14 cellular contexts compared by ENCODE assay signal in genomic region chr1:208497866-208498541, GRCh38.
A peak's percentile ranks its signal among the peaks of the same experiment; 100 is the strongest.
DNase-seq lines count a peak whose midpoint lies in the region; ATAC-seq and TF ChIP-seq lines count a peak whose summit lies in the region.
"Had no signal": no experiment of that assay in that cellular context is flagged by ENCODE, and none has a peak within 500 bp of the region (broad histone marks: within the 10 kb centered on the region; RNA-seq: fewer than 3 reads in every experiment).

No MANE protein-coding gene starts in this region.

- H2AFZ ChIP-seq in hepatocyte, result peak overlapping the region; percentile 38
- no peak overlapping the region for H2AFZ ChIP-seq in osteoblast (ENCODE audit: low read length)

- H3K79me2 ChIP-seq in hepatocyte, result no peaks in the 10 kb centered on the region
- no peaks in the 10 kb centered on the region for H3K79me2 ChIP-seq in osteoblast (ENCODE audit: insufficient read depth, low read length)

- no peak overlapping the region for H3K4me3 Mint-ChIP-seq in CD8-positive, alpha-beta memory T cell
- H3K4me3 Mint-ChIP-seq: H9 had no signal

- CTCF ChIA-PET in CD8-positive, alpha-beta memory T cell (lab: Charles Lee), result no interaction called here

- H3K27ac Mint-ChIP-seq in CD8-positive, alpha-beta memory T cell, result no peak overlapping the region

- no peak for TF ChIP-seq CTCF in hepatocyte (IDR thresholded peaks at IDR 0.05; ENCODE audit: poor library complexity)
- TF ChIP-seq CTCF in osteoblast (IDR thresholded peaks at IDR 0.05; ENCODE audit: extremely low read depth, low read depth, low read length), result no peak

- peaks cover 0 to 4% (median 2%) of the 10 kb centered on the region in 5 donors for H3K9me3 Mint-ChIP-seq in CD8-positive, alpha-beta memory T cell
- H3K9me3 Mint-ChIP-seq: H9 had no signal

- H3K27ac ChIP-seq in hepatocyte (no peak overlapping the region), osteoblast (ENCODE audit: low read depth, low read length) (no peak overlapping the region)
- H3K27ac ChIP-seq in CD8-positive, alpha-beta memory T cell (ENCODE audit: low read depth, low read length), result no peak overlapping the region
- H3K27ac ChIP-seq: BLaER1 treated with 17β-estradiol and CSF1 and Interleukin-3, amounts not matched to agents 10 nM and 100 nM had no signal

- H3K4me2 ChIP-seq in hepatocyte (no peak overlapping the region), osteoblast (ENCODE audit: insufficient read depth, low read length) (no peak overlapping the region)

- H3K4me1 ChIP-seq in hepatocyte (ENCODE audit: insufficient read depth), result no peaks in the 10 kb centered on the region
- no peaks in the 10 kb centered on the region for H3K4me1 ChIP-seq in osteoblast (ENCODE audit: insufficient read depth, low read length)
- no peaks in the 10 kb centered on the region for H3K4me1 ChIP-seq in CD8-positive, alpha-beta memory T cell (ENCODE audit: insufficient read depth, low read length)

- WGBS in hepatocyte (ENCODE audit: low lambda C conversion rate, missing lambda C conversion rate), result 57% methylated on average over 4 of the region's 4 CpGs

- no peaks in the 10 kb centered on the region for H4K20me1 ChIP-seq in hepatocyte (ENCODE audit: insufficient read depth, poor library complexity, severe bottlenecking)
- H4K20me1 ChIP-seq in osteoblast (ENCODE audit: insufficient read depth, low read length), result no peaks in the 10 kb centered on the region
- H4K20me1 ChIP-seq: BLaER1 treated with 17β-estradiol and CSF1 and Interleukin-3, amounts not matched to agents 10 nM and 100 nM had no signal

- H3K4me3 ChIP-seq in hepatocyte (no peak overlapping the region), osteoblast (ENCODE audit: insufficient read depth, low read length) (no peak overlapping the region)
- H3K4me3 ChIP-seq in CD8-positive, alpha-beta memory T cell (ENCODE audit: low read length), result no peak overlapping the region
- H3K4me3 ChIP-seq: BLaER1 treated with 17β-estradiol and CSF1 and Interleukin-3, amounts not matched to agents 10 nM and 100 nM had no signal

- POLR2A ChIA-PET in CD8-positive, alpha-beta memory T cell (lab: Charles Lee), result no interaction called here

- H3K27me3 Mint-ChIP-seq in CD8-positive, alpha-beta memory T cell, result peaks cover 10 to 29% of the 10 kb centered on the region in 2 donors

- no peaks in the 10 kb centered on the region for H3K4me1 Mint-ChIP-seq in CD8-positive, alpha-beta memory T cell

- no peaks in the 10 kb centered on the region for H3K9me3 ChIP-seq in hepatocyte (ENCODE audit: low read depth)
- no peaks in the 10 kb centered on the region for H3K9me3 ChIP-seq in osteoblast (ENCODE audit: low read depth, low read length)
- H3K9me3 ChIP-seq in CD8-positive, alpha-beta memory T cell (ENCODE audit: low read length), result no peaks in the 10 kb centered on the region
- H3K9me3 ChIP-seq: BLaER1 treated with 17β-estradiol and CSF1 and Interleukin-3, amounts not matched to agents 10 nM and 100 nM had no signal

- H3K9me2 ChIP-seq in hepatocyte (replicated peaks; ENCODE audit: insufficient read depth), result no peaks in the 10 kb centered on the region

- TF ChIP-seq POLR2A in GM18505 (IDR thresholded peaks at IDR 0.05; ENCODE audit: borderline replicate concordance, extremely low read depth, insufficient read depth, insufficient read length), result no peak

- H3K36me3 ChIP-seq in hepatocyte (replicated peaks; ENCODE audit: insufficient read depth, low read depth), result no peaks in the 10 kb centered on the region
- no peaks in the 10 kb centered on the region for H3K36me3 ChIP-seq in osteoblast (ENCODE audit: insufficient read depth, low read length)
- no peaks in the 10 kb centered on the region for H3K36me3 ChIP-seq in CD8-positive, alpha-beta memory T cell (ENCODE audit: insufficient read depth, low read length)
- H3K36me3 ChIP-seq: BLaER1 treated with 17β-estradiol and CSF1 and Interleukin-3, amounts not matched to agents 10 nM and 100 nM had no signal

- no peaks in the 10 kb centered on the region for H3K36me3 Mint-ChIP-seq in CD8-positive, alpha-beta memory T cell

- no peak for ATAC-seq in GM18505 (IDR thresholded peaks at IDR 0.05; ENCODE audit: unreplicated experiment)

- peak; percentile 43 for DNase-seq in M059J (ENCODE audit: low read depth)
- DNase-seq in NCI-H69 (lab: John Stamatoyannopoulos, UW), result peak; percentile 29
- no peak for DNase-seq in hepatocyte (ENCODE audit: low spot score)
- peak; percentile 69 for DNase-seq in osteoblast (ENCODE audit: insufficient read length, low spot score, missing footprints)
- no peak for DNase-seq in CD8-positive, alpha-beta memory T cell
- no peak for DNase-seq in NCI-H1436 treated with DMSO at 0.1 percent for 48 hours (lab: John Stamatoyannopoulos, UW)
- DNase-seq: DMS 273 treated with DMSO at 0.1 percent for 48 hours, H9, Kasumi-1, MV-4-11, NCI-H510A treated with DMSO at 0.1 percent for 48 hours, RPMI8226 had no signal

- H3K27me3 ChIP-seq in hepatocyte (no peaks in the 10 kb centered on the region), osteoblast (ENCODE audit: insufficient read depth, low read length) (no peaks in the 10 kb centered on the region)
- H3K27me3 ChIP-seq in CD8-positive, alpha-beta memory T cell (ENCODE audit: insufficient read depth, low read length, poor library complexity, severe bottlenecking), result no peaks in the 10 kb centered on the region
- H3K27me3 ChIP-seq: BLaER1 treated with 17β-estradiol and CSF1 and Interleukin-3, amounts not matched to agents 10 nM and 100 nM had no signal

Comparison
In these comparisons a context has a peak if more than half of its experiments do, and no peak if none do; other contexts are left out.
1. DNase-seq: peak in M059J (single experiment), NCI-H69 (single experiment) and osteoblast (single experiment); none in hepatocyte (single experiment), CD8-positive, alpha-beta memory T cell (0 of 5) and NCI-H1436 treated with DMSO at 0.1 percent for 48 hours (single experiment).